In genomic region chr5:176174345-176175025, GRCh38 we compare ENCODE assay signal across 15 cellular contexts.
DNase-seq lines count a peak whose midpoint lies in the region; ATAC-seq and TF ChIP-seq lines count a peak whose summit lies in the region.
"Had no signal": no experiment of that assay in that cellular context is flagged by ENCODE, and none has a peak within 500 bp of the region (broad histone marks: within the 10 kb centered on the region; RNA-seq: fewer than 3 reads in every experiment).

No MANE protein-coding gene starts in this region.

- peaks cover 18% of the 10 kb centered on the region for H3K27me3 Mint-ChIP-seq in activated CD8-positive, alpha-beta T cell treated with anti-CD3 and anti-CD28 coated beads, Interleukin-2, amount 10 ng/mL, durations not matched to agents 7 days and 5 days (ENCODE audit: low read depth)
- peaks cover 24% of the 10 kb centered on the region for H3K27me3 Mint-ChIP-seq in activated CD8-positive, alpha-beta T cell treated with anti-CD3 and anti-CD28 coated beads for 36 hours

- H2BK120ac ChIP-seq in neuronal stem cell (ENCODE audit: low read depth, low read length), result no peak overlapping the region

- H3K36me3 ChIP-seq in RWPE2 (ENCODE audit: low read depth) (no peaks in the 10 kb centered on the region), neuronal stem cell (replicated peaks in 1 of 2; ENCODE audit: control insufficient read depth in 2 of 2, insufficient read depth in 2 of 2, low read length in 2 of 2) (no peaks in the 10 kb centered on the region), upper lobe of right lung (no peaks in the 10 kb centered on the region), BE2C (no peaks in the 10 kb centered on the region)
- H3K36me3 ChIP-seq: BLaER1 treated with 17β-estradiol and CSF1 and Interleukin-3, amounts not matched to agents 10 nM and 100 nM had no signal

- H3K27ac ChIP-seq in RWPE2 (ENCODE audit: poor library complexity, severe bottlenecking) (no peak overlapping the region), neuronal stem cell (replicated peaks; ENCODE audit: low read length) (no peak overlapping the region), upper lobe of right lung (no peak overlapping the region)
- H3K27ac ChIP-seq: 22Rv1; BLaER1 treated with 17β-estradiol and CSF1 and Interleukin-3, amounts not matched to agents 10 nM and 100 nM had no signal

- no peak overlapping the region for H4K8ac ChIP-seq in neuronal stem cell (ENCODE audit: low read depth, low read length)

- no peak overlapping the region for H2AK5ac ChIP-seq in neuronal stem cell (ENCODE audit: low read depth, low read length)

- no peak overlapping the region for H3K4me3 Mint-ChIP-seq in activated CD8-positive, alpha-beta T cell treated with anti-CD3 and anti-CD28 coated beads, Interleukin-2, amount 10 ng/mL, durations not matched to agents 7 days and 5 days
- no peak overlapping the region for H3K4me3 Mint-ChIP-seq in activated CD8-positive, alpha-beta T cell treated with anti-CD3 and anti-CD28 coated beads for 36 hours
- H3K4me3 Mint-ChIP-seq: CD8-positive, alpha-beta T cell; H9 had no signal

- CTCF ChIA-PET in activated CD8-positive, alpha-beta T cell treated with anti-CD3 and anti-CD28 coated beads, Interleukin-2, amount 10 ng/mL, durations not matched to agents 7 days and 5 days (lab: Charles Lee), result no interaction called here
- CTCF ChIA-PET in activated CD8-positive, alpha-beta T cell treated with anti-CD3 and anti-CD28 coated beads for 36 hours (lab: Charles Lee), result no interaction called here

- no peaks in the 10 kb centered on the region for H3K4me1 ChIP-seq in RWPE2 (ENCODE audit: insufficient read depth, poor library complexity, severe bottlenecking)
- H3K4me1 ChIP-seq in neuronal stem cell (ENCODE audit: control insufficient read depth in 2 of 2, insufficient read depth in 1 of 2, low read depth in 1 of 2, low read length in 2 of 2), result peaks cover 0 to 7% of the 10 kb centered on the region in 2 donors
- no peaks in the 10 kb centered on the region for H3K4me1 ChIP-seq in upper lobe of right lung
- no peaks in the 10 kb centered on the region for H3K4me1 ChIP-seq in BE2C
- H3K4me1 ChIP-seq: BLaER1 treated with 17β-estradiol and CSF1 and Interleukin-3, amounts not matched to agents 10 nM and 100 nM had no signal

- H3K9ac ChIP-seq in neuronal stem cell (ENCODE audit: low read depth, low read length, poor library complexity), result no peak overlapping the region
- H3K9ac ChIP-seq: BLaER1 treated with 17β-estradiol and CSF1 and Interleukin-3, amounts not matched to agents 10 nM and 100 nM had no signal

- H3K27me3 ChIP-seq in RWPE2 (ENCODE audit: insufficient read depth, poor library complexity, severe bottlenecking) (no peaks in the 10 kb centered on the region), neuronal stem cell (ENCODE audit: control insufficient read depth in 3 of 3, insufficient read depth in 3 of 3, low read depth in 1 of 3, low read length in 3 of 3) (peaks cover 0 to 32% (median 1%) of the 10 kb centered on the region in 3 experiments), upper lobe of right lung (no peaks in the 10 kb centered on the region), BE2C (peaks cover 40% of the 10 kb centered on the region)
- H3K27me3 ChIP-seq: BLaER1 treated with 17β-estradiol and CSF1 and Interleukin-3, amounts not matched to agents 10 nM and 100 nM had no signal

- no peaks in the 10 kb centered on the region for H3K9me3 Mint-ChIP-seq in activated CD8-positive, alpha-beta T cell treated with anti-CD3 and anti-CD28 coated beads, Interleukin-2, amount 10 ng/mL, durations not matched to agents 7 days and 5 days (ENCODE audit: insufficient read depth)
- H3K9me3 Mint-ChIP-seq in activated CD8-positive, alpha-beta T cell treated with anti-CD3 and anti-CD28 coated beads for 36 hours, result no peaks in the 10 kb centered on the region

- H3K36me3 Mint-ChIP-seq in activated CD8-positive, alpha-beta T cell treated with anti-CD3 and anti-CD28 coated beads, Interleukin-2, amount 10 ng/mL, durations not matched to agents 7 days and 5 days (ENCODE audit: low read depth), result no peaks in the 10 kb centered on the region
- H3K36me3 Mint-ChIP-seq in activated CD8-positive, alpha-beta T cell treated with anti-CD3 and anti-CD28 coated beads for 36 hours (ENCODE audit: low read depth), result no peaks in the 10 kb centered on the region
- H3K36me3 Mint-ChIP-seq: CD8-positive, alpha-beta T cell had no signal

- DNase-seq in activated CD8-positive, alpha-beta T cell treated with anti-CD3 and anti-CD28 coated beads, Interleukin-2, amount 10 ng/mL, durations not matched to agents 7 days and 5 days, result peak; percentile 14
- no peak for DNase-seq in activated CD8-positive, alpha-beta T cell treated with anti-CD3 and anti-CD28 coated beads for 36 hours
- DNase-seq in RWPE2 (ENCODE audit: low spot score) (peak; percentile 52), neuronal stem cell (ENCODE audit: low spot score) (no peak), upper lobe of right lung (no peak), BE2C (no peak)
- DNase-seq: Calu3; CD8-positive, alpha-beta T cell; DMS79 treated with DMSO at 0.1 percent for 48 hours; GF-D8; GOT3; H9 had no signal

- ATAC-seq in activated CD8-positive, alpha-beta T cell treated with anti-CD3 and anti-CD28 coated beads, Interleukin-2, amount 10 ng/mL, durations not matched to agents 7 days and 5 days, result no peak
- ATAC-seq in activated CD8-positive, alpha-beta T cell treated with anti-CD3 and anti-CD28 coated beads for 36 hours, result no peak
- no peak for ATAC-seq in RWPE2 (ENCODE audit: low read depth)
- ATAC-seq in upper lobe of right lung, result peak; percentile 24
- ATAC-seq in HG03280 (IDR thresholded peaks at IDR 0.05; ENCODE audit: unreplicated experiment), result no peak
- ATAC-seq: CD8-positive, alpha-beta T cell had no signal

- no peak overlapping the region for H2BK15ac ChIP-seq in neuronal stem cell (ENCODE audit: low read length)

- intact Hi-C loops in activated CD8-positive, alpha-beta T cell treated with anti-CD3 and anti-CD28 coated beads for 36 hours (cut with micrococcal nuclease), result no loop called here
- intact Hi-C loops in upper lobe of right lung (cut with DNase I), result no loop called here

- no peak overlapping the region for H3K23ac ChIP-seq in neuronal stem cell (ENCODE audit: low read depth, low read length, poor library complexity)

- no peak overlapping the region for H3K4me3 ChIP-seq in RWPE2 (ENCODE audit: severe bottlenecking)
- no peak overlapping the region for H3K4me3 ChIP-seq in neuronal stem cell (ENCODE audit: low read length in 2 of 2)
- H3K4me3 ChIP-seq in upper lobe of right lung, result no peak overlapping the region
- no peak overlapping the region for H3K4me3 ChIP-seq in BE2C (ENCODE audit: low read depth, low read length)
- H3K4me3 ChIP-seq: BLaER1 treated with 17β-estradiol and CSF1 and Interleukin-3, amounts not matched to agents 10 nM and 100 nM had no signal

- no peaks in the 10 kb centered on the region for H3K79me1 ChIP-seq in neuronal stem cell (ENCODE audit: low read depth, low read length)

- no CpG with 5 or more reads among the region's 8 CpGs for WGBS in neuronal stem cell (ENCODE audit: extremely low coverage in 2 of 2, insufficient read length in 2 of 2, insufficient replicate concordance in 1 of 2), 2 donors

- H3K9me3 ChIP-seq in RWPE2 (ENCODE audit: severe bottlenecking) (no peaks in the 10 kb centered on the region), neuronal stem cell (replicated peaks in 1 of 2; ENCODE audit: control insufficient read depth in 2 of 2, insufficient read depth in 1 of 2, low read depth in 1 of 2, low read length in 2 of 2) (peaks cover 0 to 10% of the 10 kb centered on the region in 2 donors), upper lobe of right lung (no peaks in the 10 kb centered on the region), BE2C (no peaks in the 10 kb centered on the region)

- H2BK5ac ChIP-seq in neuronal stem cell (ENCODE audit: low read length), result no peak overlapping the region

- H3K4ac ChIP-seq in neuronal stem cell (ENCODE audit: low read length), result no peak overlapping the region

- H4K91ac ChIP-seq in neuronal stem cell (ENCODE audit: low read depth, low read length, poor library complexity), result no peak overlapping the region

- POLR2A ChIA-PET in activated CD8-positive, alpha-beta T cell treated with anti-CD3 and anti-CD28 coated beads, Interleukin-2, amount 10 ng/mL, durations not matched to agents 7 days and 5 days (lab: Charles Lee), result no interaction called here
- POLR2A ChIA-PET in activated CD8-positive, alpha-beta T cell treated with anti-CD3 and anti-CD28 coated beads for 36 hours (lab: Charles Lee), result no interaction called here

- peak overlapping the region; percentile 47 for H3K14ac ChIP-seq in neuronal stem cell (ENCODE audit: low read length)

- peak overlapping the region; percentile 35 for H3K18ac ChIP-seq in neuronal stem cell (ENCODE audit: low read length)

- no peak overlapping the region for H3K27ac Mint-ChIP-seq in activated CD8-positive, alpha-beta T cell treated with anti-CD3 and anti-CD28 coated beads, Interleukin-2, amount 10 ng/mL, durations not matched to agents 7 days and 5 days
- no peak overlapping the region for H3K27ac Mint-ChIP-seq in activated CD8-positive, alpha-beta T cell treated with anti-CD3 and anti-CD28 coated beads for 36 hours
- H3K27ac Mint-ChIP-seq: CD8-positive, alpha-beta T cell; H9 had no signal

- H3K4me1 Mint-ChIP-seq in activated CD8-positive, alpha-beta T cell treated with anti-CD3 and anti-CD28 coated beads, Interleukin-2, amount 10 ng/mL, durations not matched to agents 7 days and 5 days (ENCODE audit: low read depth), result no peaks in the 10 kb centered on the region
- no peaks in the 10 kb centered on the region for H3K4me1 Mint-ChIP-seq in activated CD8-positive, alpha-beta T cell treated with anti-CD3 and anti-CD28 coated beads for 36 hours (ENCODE audit: low read depth)

- H3K4me2 ChIP-seq in neuronal stem cell (ENCODE audit: insufficient read depth, low read length, poor library complexity, severe bottlenecking), result no peak overlapping the region
- H3K4me2 ChIP-seq: BLaER1 treated with 17β-estradiol and CSF1 and Interleukin-3, amounts not matched to agents 10 nM and 100 nM had no signal

- no peak for TF ChIP-seq CTCF in activated CD8-positive, alpha-beta T cell treated with anti-CD3 and anti-CD28 coated beads for 36 hours (IDR thresholded peaks at IDR 0.05)
- no peak for TF ChIP-seq CTCF in RWPE2 (IDR thresholded peaks at IDR 0.05; ENCODE audit: poor library complexity, severe bottlenecking)
- no peak for TF ChIP-seq CTCF in upper lobe of right lung (IDR thresholded peaks at IDR 0.05)
- TF ChIP-seq CTCF in BE2C (IDR thresholded peaks at IDR 0.05; ENCODE audit: low read depth, low read length), result no peak

- no peak overlapping the region for H2BK12ac ChIP-seq in neuronal stem cell (ENCODE audit: low read length)

- no peak overlapping the region for H2AFZ ChIP-seq in neuronal stem cell (ENCODE audit: low read length)

Comparison
In these comparisons a context has a peak if more than half of its experiments do, and no peak if none do; other contexts are left out.
1. DNase-seq: peak in activated CD8-positive, alpha-beta T cell treated with anti-CD3 and anti-CD28 coated beads, Interleukin-2, amount 10 ng/mL, durations not matched to agents 7 days and 5 days (single experiment) and RWPE2 (single experiment); none in activated CD8-positive, alpha-beta T cell treated with anti-CD3 and anti-CD28 coated beads for 36 hours (single experiment), neuronal stem cell (single experiment), upper lobe of right lung (single experiment) and BE2C (single experiment).